ENCODE assay signal across 8 cellular contexts in the genomic region with DNA sequence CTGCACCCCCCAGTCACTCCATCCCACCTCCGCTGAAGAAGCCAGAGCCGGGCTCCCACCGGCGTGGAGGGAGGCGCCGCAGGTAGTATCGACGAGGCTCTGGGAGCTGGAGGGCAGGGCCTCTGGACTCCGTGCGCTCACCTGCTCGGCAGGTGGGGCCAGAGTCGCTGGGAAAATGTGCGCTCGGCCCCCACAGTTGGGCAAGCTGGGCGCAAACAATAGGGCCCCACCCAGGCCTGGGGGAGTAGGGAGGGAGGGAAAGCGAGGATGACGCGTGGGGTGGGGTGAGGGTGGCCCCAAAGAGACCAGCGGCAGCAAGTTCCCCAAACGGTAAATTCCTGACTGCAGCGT. TPM values are rescaled to one million over a fixed set of nuclear protein-coding genes. Genes with fewer than 3 reads are reported as not detected.
A peak's percentile ranks its signal among the peaks of the same experiment; 100 is the strongest.
DNase-seq lines count a peak whose midpoint lies in the region; ATAC-seq, FAIRE-seq and TF ChIP-seq lines count a peak whose summit lies in the region.

No MANE protein-coding gene starts in this region.

- peaks cover 9% of the 10 kb centered on the region for H4K20me1 ChIP-seq in K562 (replicated peaks; ENCODE audit: control insufficient read depth, insufficient read depth, low read length)

- H3K9me3 ChIP-seq in AG04450 (ENCODE audit: control insufficient read depth, insufficient read depth, low read length) (no peaks in the 10 kb centered on the region; the same call in 1 of the 2 replicates), K562 (replicated peaks; ENCODE audit: control insufficient read depth, insufficient read depth, low read depth, low read length) (no peaks in the 10 kb centered on the region), tibial nerve (no peaks in the 10 kb centered on the region)

- no peak for TF ChIP-seq POLR2A in K562 (conservative IDR thresholded peaks at IDR 0.05)
- TF ChIP-seq POLR2A in tibial nerve (IDR thresholded peaks at IDR 0.05) = no peak

- intact Hi-C loops in K562 (cut with micrococcal nuclease) = loop anchor here (2.0 kb wide), 2 partner anchors 15 to 79 kb away; a partner anchor contains a TSS

- in situ Hi-C loops in K562 (cut with MboI) = no loop called here

- WGBS in K562 (ENCODE audit: insufficient coverage, low coverage, missing lambda C conversion rate) = 0% methylated on average over 14 of the region's 21 CpGs
- WGBS in tibial nerve, 2 donors = 1% methylated on average over 15 to 16 of the region's 21 CpGs

- H3K9ac ChIP-seq in K562 (ENCODE audit: insufficient read depth in 1 of 2, low read depth in 2 of 2, low read length in 2 of 2) = peak overlapping the region; percentile 80 to 96

- CTCF ChIA-PET in AG04450 (lab: Charles Lee) (interaction anchor here (1.4 to 2.5 kb wide), 6 partner anchors 9 to 90 kb away, joined by 4 to 16 read pairs (median 10); no protein-coding TSS in a partner anchor), K562 (lab: Yijun Ruan, JAX; ENCODE audit: low intra/inter-chr PET ratio) (interaction anchor here (0.7 kb wide), 1 partner anchor 16 kb away, joined by 4 read pairs; no protein-coding TSS in a partner anchor)

- peak overlapping the region; percentile 78 for H2AFZ ChIP-seq in K562 (ENCODE audit: low read depth, low read length)

- H3K4me3 ChIP-seq in AG04450 (ENCODE audit: low read depth, low read length) (peak overlapping the region; percentile 78), K562 (peak overlapping the region; percentile 59), tibial nerve (peak overlapping the region; percentile 63 to 87 (median 76))

- peaks cover 7% of the 10 kb centered on the region for H3K9me1 ChIP-seq in K562 (ENCODE audit: control insufficient read depth, insufficient read depth, low read length)

- H3K4me1 ChIP-seq in K562 (replicated peaks in 1 of 2; ENCODE audit: control insufficient read depth in 2 of 2, insufficient read depth in 2 of 2, low read length in 2 of 2) = peaks cover 34 to 43% of the 10 kb centered on the region in 2 experiments
- H3K4me1 ChIP-seq in tibial nerve = peaks cover 0 to 53% (median 27%) of the 10 kb centered on the region in 4 donors

- H3K27ac ChIP-seq in AG04450 (ENCODE audit: low read depth, low read length) (no peak overlapping the region), K562 (ENCODE audit: extremely low read depth, low read depth, low read length) (peak overlapping the region; percentile 89), tibial nerve (peak overlapping the region; percentile 65 to 93 (median 84))

- DNase-seq in AG04450 (ENCODE audit: low read depth, low spot score) = no peak
- DNase-seq in K562 (ENCODE audit: extremely low read depth in 1 of 4, low spot score in 3 of 4) = peak; percentile 63 to 81 (median 66)
- DNase-seq in left lobe of liver (ENCODE audit: low spot score) = no peak
- no peak for DNase-seq in tibial nerve (ENCODE audit: low spot score in 2 of 2)
- no peak for DNase-seq in NOMO-1 treated with dmso at 0.1 percent for 144 hours (lab: John Stamatoyannopoulos, UW; ENCODE audit: unreplicated experiment)
- no peak for DNase-seq in NCI-H1092 treated with DMSO at 0.1 percent for 48 hours (lab: John Stamatoyannopoulos, UW)

- H3K79me2 ChIP-seq in K562 (ENCODE audit: control insufficient read depth, insufficient read depth, low read length) = peaks cover 52% of the 10 kb centered on the region

- H3K4me2 ChIP-seq in K562 (ENCODE audit: insufficient read depth, low read length) = peak overlapping the region; percentile 97

- ATAC-seq in K562 (peak; percentile 21), left lobe of liver (peak; percentile 31), GM19397 (IDR thresholded peaks at IDR 0.05; ENCODE audit: unreplicated experiment) (no peak)

- no peak for TF ChIP-seq CTCF in AG04450 (IDR thresholded peaks at IDR 0.05; ENCODE audit: low read depth, low read length)
- TF ChIP-seq CTCF in K562 (IDR thresholded peaks at IDR 0.05 in 2 of 3, conservative IDR thresholded peaks at IDR 0.05 in 1 of 3; ENCODE audit: insufficient read depth in 2 of 3, low read depth in 1 of 3, low read length in 3 of 3) = no peak
- TF ChIP-seq CTCF in tibial nerve (IDR thresholded peaks at IDR 0.05) = no peak

- FAIRE-seq in K562 (lab: Jason Lieb, UNC) = no peak

- TF ChIP-seq EP300 in Ishikawa (IDR thresholded peaks at IDR 0.05; ENCODE audit: borderline replicate concordance) = peak; percentile 64; the same call in 1 of the 2 replicates
- no peak for TF ChIP-seq EP300 in K562 (IDR thresholded peaks at IDR 0.05; ENCODE audit: low read length)
- TF ChIP-seq EP300 in tibial nerve (IDR thresholded peaks at IDR 0.05) = no peak

- TF ChIP-seq RAD21 in Ishikawa (IDR thresholded peaks at IDR 0.05; ENCODE audit: low read depth) = peak; percentile 34; the same call in 1 of the 2 replicates
- TF ChIP-seq RAD21 in K562 (CRISPR knock-in tag; conservative IDR thresholded peaks at IDR 0.05 in 1 of 2, IDR thresholded peaks at IDR 0.05 in 1 of 2) = no peak

- POLR2A ChIA-PET in AG04450 (lab: Yijun Ruan, JAX) = interaction anchor here (0.6 to 1.9 kb wide), 5 partner anchors 8 to 97 kb away, joined by 3 to 27 read pairs (median 8); a partner anchor contains a TSS
- POLR2A ChIA-PET in K562 (lab: Yijun Ruan, JAX) = interaction anchor here (0.6 to 3.7 kb wide), 23 partner anchors 8 to 566 kb away, joined by 3 to 30 read pairs (median 4); a partner anchor contains a TSS

- H3K27me3 ChIP-seq in AG04450 (ENCODE audit: control insufficient read depth, insufficient read depth, low read length) (peaks cover 3% of the 10 kb centered on the region), K562 (ENCODE audit: control insufficient read depth in 2 of 2, insufficient read depth in 2 of 2, low read length in 2 of 2) (no peaks in the 10 kb centered on the region), tibial nerve (no peaks in the 10 kb centered on the region)

- H3K36me3 ChIP-seq in K562 (ENCODE audit: control insufficient read depth, insufficient read depth, low read length) = peaks cover 17% of the 10 kb centered on the region; the same call in 1 of the 3 replicates
- H3K36me3 ChIP-seq in tibial nerve = no peaks in the 10 kb centered on the region

- no TSS peak for BruUV-seq in K562 (replicated peaks; lab: Mats Ljungman, UMichigan)

RNA-seq across cellular contexts. Expression of a gene that starts 0.7 kb away (rescaled TPM):
- polyA plus RNA-seq in AG04450 (2011; rRNA removed) (13.5 and 25.7 TPM in 2 replicates), K562 (2011; rRNA removed) (9.0 and 26.7 TPM in 2 replicates), K562 (2014; fragmentation: Illumina TruSeq; extraction: Trizol) (84.1 and 134 TPM in 2 replicates), K562 (2014; fragmentation: Nextera tagmentation; extraction: Ambion mirVana) (1 to 10 TPM; 6.4 to 8.2 TPM), K562 (2014; rRNA removed) (53.6 and 70.3 TPM in 2 replicates)
- polyA minus RNA-seq in AG04450 (2011; rRNA and poly(A)+ RNA removed) = 19.7 and 25.7 TPM in 2 replicates
- 41.8 and 117 TPM in 2 replicates for total RNA-seq in K562 (2011; cell fraction: chromatin; rRNA removed; ENCODE audit: low replicate concordance)
- 67.9 and 82.9 TPM in 2 replicates for total RNA-seq in K562 (2011; cell fraction: nucleolus; rRNA removed)
- 49.6 and 59.9 TPM in 2 replicates for total RNA-seq in K562 (2011; cell fraction: nucleoplasm; rRNA removed)
- total RNA-seq in K562 (2014; rRNA removed) (99.9 and 129 TPM in 2 replicates), K562 (2014; rRNA removed; fragmentation: Illumina TruSeq; extraction: Trizol) (14.3 and 17.9 TPM in 2 replicates), K562 (2015; rRNA removed; fragmentation: Illumina TruSeq; extraction: Trizol) (31.2 and 38.5 TPM in 2 replicates), K562 (2021) (166 and 177 TPM in 2 replicates), left lobe of liver (72.5 TPM), tibial nerve (10 to 100 TPM; 42.9 to 57.7 (median 51.6) TPM)
- 23.4 and 65.3 TPM in 2 replicates for polyA plus RNA-seq in K562 (2011; cell fraction: cytosol; rRNA removed)
- 24.8 and 58.9 TPM in 2 replicates for polyA plus RNA-seq in K562 (2011; cell fraction: nucleus; rRNA removed)
- polyA plus RNA-seq in K562 (2012) = 132 and 195 TPM in 2 replicates
- polyA minus RNA-seq in K562 (2011; rRNA and poly(A)+ RNA removed) = 9.3 and 17.2 TPM in 2 replicates
- polyA minus RNA-seq in K562 (2011; cell fraction: cytosol; rRNA and poly(A)+ RNA removed) = 88.8 and 101 TPM in 2 replicates
- 20.8 and 31.1 TPM in 2 replicates for polyA minus RNA-seq in K562 (2011; cell fraction: nucleus; rRNA and poly(A)+ RNA removed)

RNA-seq across cellular contexts. Expression of a gene that starts 25.9 kb away (rescaled TPM):
- polyA plus RNA-seq in AG04450 (2011; rRNA removed) (51.5 and 58.8 TPM in 2 replicates), K562 (2011; rRNA removed) (1.0 and 1.2 TPM in 2 replicates), K562 (2014; fragmentation: Illumina TruSeq; extraction: Trizol) (0.95 and 1.00 TPM in 2 replicates), K562 (2014; fragmentation: Nextera tagmentation; extraction: Ambion mirVana) (under 1 TPM; 0.10 to 0.39 TPM), K562 (2014; rRNA removed) (3.3 and 3.7 TPM in 2 replicates)
- polyA minus RNA-seq in AG04450 (2011; rRNA and poly(A)+ RNA removed) = 19.8 and 25.6 TPM in 2 replicates
- 2.3 and 6.4 TPM in 2 replicates for total RNA-seq in K562 (2011; cell fraction: chromatin; rRNA removed; ENCODE audit: low replicate concordance)
- total RNA-seq in K562 (2011; cell fraction: nucleolus; rRNA removed) = 5.1 and 7.0 TPM in 2 replicates
- total RNA-seq in K562 (2011; cell fraction: nucleoplasm; rRNA removed) = 4.8 and 6.9 TPM in 2 replicates
- total RNA-seq in K562 (2014; rRNA removed) (2.4 and 3.0 TPM in 2 replicates), K562 (2014; rRNA removed; fragmentation: Illumina TruSeq; extraction: Trizol) (0.26 and 0.69 TPM in 2 replicates), K562 (2015; rRNA removed; fragmentation: Illumina TruSeq; extraction: Trizol) (1.5 and 1.9 TPM in 2 replicates), K562 (2021) (1.9 and 2.4 TPM in 2 replicates), left lobe of liver (3.3 TPM), tibial nerve (10 to 100 TPM; 14.7 to 23.9 (median 22.0) TPM)
- polyA plus RNA-seq in K562 (2011; cell fraction: cytosol; rRNA removed) = 1.4 and 2.5 TPM in 2 replicates
- polyA plus RNA-seq in K562 (2011; cell fraction: nucleus; rRNA removed) = 0.88 and 1.4 TPM in 2 replicates
- 2.6 and 3.4 TPM in 2 replicates for polyA plus RNA-seq in K562 (2012)
- polyA minus RNA-seq in K562 (2011; rRNA and poly(A)+ RNA removed) = 0.57 and 1.1 TPM in 2 replicates
- polyA minus RNA-seq in K562 (2011; cell fraction: cytosol; rRNA and poly(A)+ RNA removed) = 1.8 and 2.3 TPM in 2 replicates
- 1.6 and 2.0 TPM in 2 replicates for polyA minus RNA-seq in K562 (2011; cell fraction: nucleus; rRNA and poly(A)+ RNA removed)

RNA-seq across cellular contexts. Expression of a gene that starts 27.0 kb away (rescaled TPM):
- polyA plus RNA-seq in AG04450 (2011; rRNA removed) (487 and 624 TPM in 2 replicates), K562 (2011; rRNA removed) (1.5 and 7.1 TPM in 2 replicates), K562 (2014; fragmentation: Illumina TruSeq; extraction: Trizol) (2.0 and 2.7 TPM in 2 replicates), K562 (2014; fragmentation: Nextera tagmentation; extraction: Ambion mirVana) (under 1 TPM in 1 of 2 experiments, not detected in 1; 0.03 TPM), K562 (2014; rRNA removed) (2.5 and 6.5 TPM in 2 replicates)
- 266 and 344 TPM in 2 replicates for polyA minus RNA-seq in AG04450 (2011; rRNA and poly(A)+ RNA removed)
- 17.5 and 38.2 TPM in 2 replicates for total RNA-seq in K562 (2011; cell fraction: chromatin; rRNA removed; ENCODE audit: low replicate concordance)
- total RNA-seq in K562 (2011; cell fraction: nucleolus; rRNA removed) = 21.8 and 23.9 TPM in 2 replicates
- 14.6 and 17.6 TPM in 2 replicates for total RNA-seq in K562 (2011; cell fraction: nucleoplasm; rRNA removed)
- total RNA-seq in K562 (2014; rRNA removed) (1.3 and 1.6 TPM in 2 replicates), K562 (2014; rRNA removed; fragmentation: Illumina TruSeq; extraction: Trizol) (0.57 and 0.76 TPM in 2 replicates), K562 (2015; rRNA removed; fragmentation: Illumina TruSeq; extraction: Trizol) (0.72 and 0.94 TPM in 2 replicates), K562 (2021) (2.6 and 3.0 TPM in 2 replicates), left lobe of liver (5.1 TPM), tibial nerve (100 to 1,000 TPM in 1 of 4 donors, 10 to 100 TPM in 3; 47.9 to 103 (median 77.4) TPM)
- polyA plus RNA-seq in K562 (2011; cell fraction: cytosol; rRNA removed) = 4.0 and 4.6 TPM in 2 replicates
- 28.3 and 44.3 TPM in 2 replicates for polyA plus RNA-seq in K562 (2011; cell fraction: nucleus; rRNA removed)
- polyA plus RNA-seq in K562 (2012) = 2.7 and 3.1 TPM in 2 replicates
- 0.63 and 1.1 TPM in 2 replicates for polyA minus RNA-seq in K562 (2011; rRNA and poly(A)+ RNA removed)
- 1.6 and 4.7 TPM in 2 replicates for polyA minus RNA-seq in K562 (2011; cell fraction: cytosol; rRNA and poly(A)+ RNA removed)
- polyA minus RNA-seq in K562 (2011; cell fraction: nucleus; rRNA and poly(A)+ RNA removed) = 2.6 and 5.1 TPM in 2 replicates

RNA-seq across cellular contexts. Expression of a gene that starts 50.2 kb away (rescaled TPM):
- polyA plus RNA-seq in AG04450 (2011; rRNA removed) (97.4 and 106 TPM in 2 replicates), K562 (2011; rRNA removed) (89.5 and 166 TPM in 2 replicates), K562 (2014; fragmentation: Illumina TruSeq; extraction: Trizol) (119 and 127 TPM in 2 replicates), K562 (2014; fragmentation: Nextera tagmentation; extraction: Ambion mirVana) (10 to 100 TPM in 1 of 2 experiments, 1 to 10 TPM in 1; 2.0 to 10.8 TPM), K562 (2014; rRNA removed) (96.7 and 98.3 TPM in 2 replicates)
- polyA minus RNA-seq in AG04450 (2011; rRNA and poly(A)+ RNA removed) = 46.1 and 49.6 TPM in 2 replicates
- total RNA-seq in K562 (2011; cell fraction: chromatin; rRNA removed; ENCODE audit: low replicate concordance) = 92.4 and 177 TPM in 2 replicates
- total RNA-seq in K562 (2011; cell fraction: nucleolus; rRNA removed) = 104 and 115 TPM in 2 replicates
- total RNA-seq in K562 (2011; cell fraction: nucleoplasm; rRNA removed) = 81.6 and 114 TPM in 2 replicates
- total RNA-seq in K562 (2014; rRNA removed) (91.7 and 116 TPM in 2 replicates), K562 (2014; rRNA removed; fragmentation: Illumina TruSeq; extraction: Trizol) (85.0 and 90.4 TPM in 2 replicates), K562 (2015; rRNA removed; fragmentation: Illumina TruSeq; extraction: Trizol) (72.2 and 74.5 TPM in 2 replicates), K562 (2021) (80.6 and 82.6 TPM in 2 replicates), left lobe of liver (24.3 TPM), tibial nerve (10 to 100 TPM; 31.0 to 77.1 (median 33.0) TPM)
- polyA plus RNA-seq in K562 (2011; cell fraction: cytosol; rRNA removed) = 96.2 and 122 TPM in 2 replicates
- polyA plus RNA-seq in K562 (2011; cell fraction: nucleus; rRNA removed) = 125 and 160 TPM in 2 replicates
- polyA plus RNA-seq in K562 (2012) = 75.6 and 85.4 TPM in 2 replicates
- polyA minus RNA-seq in K562 (2011; rRNA and poly(A)+ RNA removed) = 76.2 and 124 TPM in 2 replicates
- 30.3 and 44.0 TPM in 2 replicates for polyA minus RNA-seq in K562 (2011; cell fraction: cytosol; rRNA and poly(A)+ RNA removed)
- 28.5 and 42.4 TPM in 2 replicates for polyA minus RNA-seq in K562 (2011; cell fraction: nucleus; rRNA and poly(A)+ RNA removed)

RNA-seq across cellular contexts. Expression of a gene that starts 51.4 kb away (rescaled TPM):
- polyA plus RNA-seq in AG04450 (2011; rRNA removed) (0.04 and 0.07 TPM in 2 replicates), K562 (2011; rRNA removed) (not detected in 2 replicates), K562 (2014; fragmentation: Illumina TruSeq; extraction: Trizol) (not detected in 2 replicates), K562 (2014; fragmentation: Nextera tagmentation; extraction: Ambion mirVana) (not detected), K562 (2014; rRNA removed) (not detected in 2 replicates)
- 0.04 TPM in 1 of 2 replicates, not detected in the other for polyA minus RNA-seq in AG04450 (2011; rRNA and poly(A)+ RNA removed)
- 0.09 TPM in 1 of 2 replicates, not detected in the other for total RNA-seq in K562 (2011; cell fraction: chromatin; rRNA removed; ENCODE audit: low replicate concordance)
- total RNA-seq in K562 (2011; cell fraction: nucleolus; rRNA removed) = not detected in 2 replicates
- not detected in 2 replicates for total RNA-seq in K562 (2011; cell fraction: nucleoplasm; rRNA removed)
- total RNA-seq in K562 (2014; rRNA removed) (under 0.01 TPM in 1 of 2 replicates, not detected in the other), K562 (2014; rRNA removed; fragmentation: Illumina TruSeq; extraction: Trizol) (not detected in 2 replicates), K562 (2015; rRNA removed; fragmentation: Illumina TruSeq; extraction: Trizol) (0.04 TPM in 1 of 2 replicates, not detected in the other), K562 (2021) (0.09 TPM in 1 of 2 replicates, not detected in the other), left lobe of liver (not detected), tibial nerve (1 to 10 TPM in 1 of 4 donors, under 1 TPM in 1, not detected in 2; 0.98 to 1.8 TPM)
- polyA plus RNA-seq in K562 (2011; cell fraction: cytosol; rRNA removed) = 0.04 TPM in 1 of 2 replicates, not detected in the other
- polyA plus RNA-seq in K562 (2011; cell fraction: nucleus; rRNA removed) = 0.07 and 0.15 TPM in 2 replicates
- polyA plus RNA-seq in K562 (2012) = 0.04 TPM in 1 of 2 replicates, not detected in the other
- not detected in 2 replicates for polyA minus RNA-seq in K562 (2011; rRNA and poly(A)+ RNA removed)
- not detected in 2 replicates for polyA minus RNA-seq in K562 (2011; cell fraction: cytosol; rRNA and poly(A)+ RNA removed)
- polyA minus RNA-seq in K562 (2011; cell fraction: nucleus; rRNA and poly(A)+ RNA removed) = not detected in 2 replicates

Comparison
In these comparisons a context has a peak if more than half of its experiments do, and no peak if none do; other contexts are left out.
1. DNase-seq: peak in K562 (4 of 4); none in AG04450 (single experiment), left lobe of liver (single experiment), tibial nerve (0 of 2), NOMO-1 treated with dmso at 0.1 percent for 144 hours (single experiment) and NCI-H1092 treated with DMSO at 0.1 percent for 48 hours (single experiment).
2. Peak in every context shown above with its lines, with median percentiles within 50 percentile points of each other: H3K4me3 ChIP-seq.